8 cellular contexts compared by ENCODE assay signal in the genomic region with DNA sequence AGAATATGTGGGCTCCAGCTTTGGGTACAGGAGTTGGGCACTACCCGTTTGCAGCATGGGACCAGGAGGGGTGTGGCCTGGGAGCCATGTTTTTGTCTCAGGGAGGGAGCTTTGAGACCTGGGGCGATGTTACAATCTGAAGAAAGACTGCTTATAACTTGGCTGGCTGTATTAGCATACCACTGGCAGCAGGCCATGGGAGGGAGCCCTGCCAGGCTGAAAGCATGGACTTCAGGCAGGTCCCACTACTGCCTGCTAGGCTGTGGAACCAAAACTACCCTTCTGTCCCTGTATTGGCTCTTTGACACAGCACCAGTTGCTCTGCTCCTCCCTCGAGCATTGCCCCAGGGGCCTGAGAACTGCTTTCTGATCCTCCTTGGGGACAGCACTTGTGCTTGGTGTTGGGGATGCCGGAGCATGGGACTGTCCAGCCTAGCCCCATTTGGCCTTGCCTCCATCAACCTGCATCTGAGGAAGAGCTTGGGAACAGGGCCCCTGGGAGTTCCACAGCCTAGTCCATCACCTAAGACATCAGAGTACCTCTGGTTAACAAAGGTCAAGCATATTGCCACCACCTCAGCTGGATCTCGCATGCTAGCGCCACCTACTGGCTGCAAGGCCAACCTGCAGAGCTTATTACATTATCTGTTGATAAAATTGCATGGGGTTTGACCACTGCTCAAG.
DNase-seq lines count a peak whose midpoint lies in the region; ATAC-seq and TF ChIP-seq lines count a peak whose summit lies in the region.

No MANE protein-coding gene starts in this region.

- intact Hi-C loops in upper lobe of right lung (cut with DNase I) = no loop called here

- H3K4me3 ChIP-seq in OCI-LY1 (ENCODE audit: low read depth, low read length, poor library complexity, severe bottlenecking) = no peak overlapping the region
- no peak overlapping the region for H3K4me3 ChIP-seq in liver (ENCODE audit: low read depth in 1 of 3, low read length in 3 of 3)
- no peak overlapping the region for H3K4me3 ChIP-seq in upper lobe of right lung

- H2AFZ ChIP-seq in OCI-LY1 (ENCODE audit: low read length) = no peak overlapping the region

- H3F3A ChIP-seq in OCI-LY1 (ENCODE audit: insufficient read depth, low read length) = no peaks in the 10 kb centered on the region

- H3K4me1 ChIP-seq in OCI-LY1 (ENCODE audit: insufficient read depth, low read length, severe bottlenecking) = no peaks in the 10 kb centered on the region
- H3K4me1 ChIP-seq in liver (ENCODE audit: control insufficient read depth in 4 of 4, insufficient read depth in 4 of 4, low read length in 3 of 4) = no peaks in the 10 kb centered on the region
- no peaks in the 10 kb centered on the region for H3K4me1 ChIP-seq in upper lobe of right lung

- H4K20me1 ChIP-seq in OCI-LY1 (ENCODE audit: insufficient read depth, low read length) = no peaks in the 10 kb centered on the region

- H3K9ac ChIP-seq in OCI-LY1 (ENCODE audit: low read length) (no peak overlapping the region), liver (ENCODE audit: low read depth in 1 of 2, low read length in 2 of 2) (no peak overlapping the region)

- H3K79me2 ChIP-seq in OCI-LY1 (ENCODE audit: insufficient read depth, low read length) = no peaks in the 10 kb centered on the region

- DNase-seq in DMS153 treated with DMSO at 0.1 percent for 48 hours (lab: John Stamatoyannopoulos, UW; ENCODE audit: unreplicated experiment) = peak; percentile 8
- no peak for DNase-seq in DMS153 (lab: John Stamatoyannopoulos, UW)
- DNase-seq in HCEC 1CT = peak; percentile 12
- DNase-seq in astrocyte of the hippocampus (ENCODE audit: low read depth, low spot score) = peak; percentile 82
- DNase-seq in upper lobe of right lung = no peak

- no peaks in the 10 kb centered on the region for H3K36me3 ChIP-seq in OCI-LY1 (ENCODE audit: insufficient read depth, low read length)
- H3K36me3 ChIP-seq in liver (ENCODE audit: control insufficient read depth in 4 of 4, insufficient read depth in 3 of 4, low read depth in 1 of 4, low read length in 3 of 4) = no peaks in the 10 kb centered on the region
- H3K36me3 ChIP-seq in upper lobe of right lung = no peaks in the 10 kb centered on the region

- peaks cover 4% of the 10 kb centered on the region for H3K9me3 ChIP-seq in OCI-LY1 (ENCODE audit: low read length)
- H3K9me3 ChIP-seq in liver (ENCODE audit: control insufficient read depth in 4 of 4, low read length in 3 of 4) = peaks cover 0 to 12% (median 6%) of the 10 kb centered on the region in 4 donors
- peaks cover 18% of the 10 kb centered on the region for H3K9me3 ChIP-seq in upper lobe of right lung

- no peaks in the 10 kb centered on the region for H3K27me3 ChIP-seq in OCI-LY1 (ENCODE audit: insufficient read depth, low read length)
- H3K27me3 ChIP-seq in liver (ENCODE audit: control insufficient read depth in 4 of 4, insufficient read depth in 4 of 4, low read length in 3 of 4) = no peaks in the 10 kb centered on the region
- H3K27me3 ChIP-seq in upper lobe of right lung = no peaks in the 10 kb centered on the region

- WGBS in liver = 59% methylated on average over 6 of the region's 6 CpGs

- peak; percentile 83 for ATAC-seq in upper lobe of right lung
- ATAC-seq in HG02870 (IDR thresholded peaks at IDR 0.05; ENCODE audit: unreplicated experiment) = no peak

- peak; percentile 83 for TF ChIP-seq CTCF in OCI-LY1 (IDR thresholded peaks at IDR 0.05; ENCODE audit: low read length)
- TF ChIP-seq CTCF in liver (IDR thresholded peaks at IDR 0.05; ENCODE audit: low read depth, low read length, missing input control) = peak; percentile 57
- peak; percentile 60 for TF ChIP-seq CTCF in upper lobe of right lung (IDR thresholded peaks at IDR 0.05)

- TF ChIP-seq RAD21 in liver (IDR thresholded peaks at IDR 0.05) = peak; percentile 50 to 73

- H3K27ac ChIP-seq in OCI-LY1 (ENCODE audit: low read depth, low read length, poor library complexity, severe bottlenecking) (no peak overlapping the region), liver (ENCODE audit: low read depth in 1 of 2, low read length in 2 of 2) (no peak overlapping the region), upper lobe of right lung (no peak overlapping the region)

- H3K4me2 ChIP-seq in OCI-LY1 (ENCODE audit: low read length) = no peak overlapping the region

- no peaks in the 10 kb centered on the region for H3K9me2 ChIP-seq in OCI-LY1 (ENCODE audit: low read depth, low read length)

TF ChIP-seq in liver, 16 proteins besides CTCF, POLR2A, EP300 and RAD21:
- TF ChIP-seq HNF4G (IDR thresholded peaks at IDR 0.05) (no peak), YY1 (IDR thresholded peaks at IDR 0.05) (no peak), GABPA (IDR thresholded peaks at IDR 0.05 in 1 of 2, conservative IDR thresholded peaks at IDR 0.05 in 1 of 2) (no peak), EGR1 (IDR thresholded peaks at IDR 0.05; ENCODE audit: low read depth in 2 of 2) (no peak), FOXA1 (IDR thresholded peaks at IDR 0.05) (no peak), RXRA (IDR thresholded peaks at IDR 0.05) (no peak), FOXA2 (IDR thresholded peaks at IDR 0.05) (no peak)
- TF ChIP-seq, protein P1, sequence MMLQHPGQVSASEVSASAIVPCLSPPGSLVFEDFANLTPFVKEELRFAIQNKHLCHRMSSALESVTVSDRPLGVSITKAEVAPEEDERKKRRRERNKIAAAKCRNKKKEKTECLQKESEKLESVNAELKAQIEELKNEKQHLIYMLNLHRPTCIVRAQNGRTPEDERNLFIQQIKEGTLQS (IDR thresholded peaks at IDR 0.05) = no peak
- TF ChIP-seq, protein P2, sequence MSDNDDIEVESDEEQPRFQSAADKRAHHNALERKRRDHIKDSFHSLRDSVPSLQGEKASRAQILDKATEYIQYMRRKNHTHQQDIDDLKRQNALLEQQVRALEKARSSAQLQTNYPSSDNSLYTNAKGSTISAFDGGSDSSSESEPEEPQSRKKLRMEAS (IDR thresholded peaks at IDR 0.05) = no peak

Comparison
In these comparisons a context has a peak if more than half of its experiments do, and no peak if none do; other contexts are left out.
1. DNase-seq: peak in DMS153 treated with DMSO at 0.1 percent for 48 hours (single experiment), HCEC 1CT (single experiment) and astrocyte of the hippocampus (single experiment); none in DMS153 (single experiment) and upper lobe of right lung (single experiment).
2. Peak in every context shown above with its lines, with median percentiles within 50 percentile points of each other: CTCF ChIP-seq.